ENCODE assay signal across 18 cellular contexts in the genomic region with DNA sequence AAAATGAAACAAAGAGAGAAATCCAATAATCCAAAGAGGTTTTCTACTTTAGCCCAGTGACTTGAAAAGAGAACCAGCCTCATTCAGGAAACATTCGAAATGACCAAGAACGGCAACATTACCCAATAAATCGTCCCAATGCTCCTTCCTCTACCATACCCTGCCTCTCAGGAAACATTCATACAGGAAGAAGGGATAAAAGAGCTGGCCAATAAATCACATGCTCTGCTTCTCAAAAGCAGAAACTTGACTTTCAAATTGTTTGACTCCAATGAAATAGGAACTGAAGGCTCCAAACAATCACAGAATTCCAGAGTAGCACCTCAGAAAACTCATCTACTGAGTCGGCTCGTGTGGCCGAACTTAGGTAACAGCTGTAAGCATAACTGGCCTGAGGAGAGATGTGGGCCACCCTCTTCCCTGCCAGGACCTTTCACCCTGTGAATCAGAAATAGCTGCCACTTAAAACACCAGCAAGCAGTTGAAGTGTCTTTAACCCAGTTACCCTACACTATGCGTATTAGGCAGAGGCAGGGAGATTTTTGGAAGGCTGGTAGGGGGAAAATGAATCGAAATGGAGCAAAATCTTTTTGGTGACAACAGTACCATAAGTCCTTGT. TPM values are rescaled to one million over a fixed set of nuclear protein-coding genes. Genes with fewer than 3 reads are reported as not detected.
A peak's percentile ranks its signal among the peaks of the same experiment; 100 is the strongest.
DNase-seq lines count a peak whose midpoint lies in the region; ATAC-seq, FAIRE-seq and TF ChIP-seq lines count a peak whose summit lies in the region.
"Had no signal": no experiment of that assay in that cellular context is flagged by ENCODE, and none has a peak within 500 bp of the region (broad histone marks: within the 10 kb centered on the region; RNA-seq: fewer than 3 reads in every experiment).

No MANE protein-coding gene starts in this region.

- intact Hi-C loops in Right ventricle myocardium inferior (cut with DNase I): loop anchor here (2.0 kb wide), 1 partner anchor 41 kb away; no protein-coding TSS in a partner anchor
- intact Hi-C loops in cardiac septum (cut with DNase I): no loop called here
- intact Hi-C loops in esophagus muscularis mucosa (cut with DNase I): no loop called here
- intact Hi-C loops in upper lobe of right lung (cut with DNase I): no loop called here
- intact Hi-C loops in activated T-helper 1 cell treated with anti-CD3 and anti-CD28 coated beads, Interleukin-12 subunit alpha, Interleukin-12 subunit beta, Interleukin-2, Interleukin-4 antibody, amounts not matched to agents 30 ng/mL and 10 ng/mL and 1 ng/mL, durations not matched to agents 14 hours and 24 hours and 36 hours (cut with micrococcal nuclease): no loop called here

- FAIRE-seq in RCC 7860 (lab: Jason Lieb, UNC): no peak
- FAIRE-seq: GM12891 had no signal

- no peaks in the 10 kb centered on the region for H3K36me3 ChIP-seq in esophagus muscularis mucosa
- H3K36me3 ChIP-seq in upper lobe of right lung: no peaks in the 10 kb centered on the region
- H3K36me3 ChIP-seq: brain microvascular endothelial cell, uterus had no signal

- H3K4me3 Mint-ChIP-seq in mesothelial cell of epicardium: no peak overlapping the region
- H3K4me3 Mint-ChIP-seq in activated T-helper 1 cell treated with anti-CD3 and anti-CD28 coated beads, Interleukin-12 subunit alpha, Interleukin-12 subunit beta, Interleukin-2, Interleukin-4 antibody, amounts not matched to agents 30 ng/mL and 10 ng/mL and 1 ng/mL, durations not matched to agents 14 hours and 24 hours and 36 hours: no peak overlapping the region
- H3K4me3 Mint-ChIP-seq: activated CD4-positive, alpha-beta memory T cell treated with anti-CD3 and anti-CD28 coated beads for 36 hours; H9; natural killer cell treated with Interleukin-12 subunit alpha and Interleukin-12 subunit beta and Interleukin-15 and Interleukin-18, amount 100 ng/mL, for 72 hours had no signal

- no peak for TF ChIP-seq EP300 in esophagus muscularis mucosa (IDR thresholded peaks at IDR 0.05)

- H3K27ac ChIP-seq in esophagus muscularis mucosa (replicated peaks in 1 of 4) (no peak overlapping the region), upper lobe of right lung (peak overlapping the region; percentile 56)
- H3K27ac ChIP-seq: brain microvascular endothelial cell, uterus had no signal

- peaks cover 21% of the 10 kb centered on the region for H3K4me1 Mint-ChIP-seq in mesothelial cell of epicardium
- peaks cover 10% of the 10 kb centered on the region for H3K4me1 Mint-ChIP-seq in activated T-helper 1 cell treated with anti-CD3 and anti-CD28 coated beads, Interleukin-12 subunit alpha, Interleukin-12 subunit beta, Interleukin-2, Interleukin-4 antibody, amounts not matched to agents 30 ng/mL and 10 ng/mL and 1 ng/mL, durations not matched to agents 14 hours and 24 hours and 36 hours (ENCODE audit: low read depth)

- H3K4me1 ChIP-seq in esophagus muscularis mucosa: peaks cover 20 to 35% (median 28%) of the 10 kb centered on the region in 4 donors
- peaks cover 22% of the 10 kb centered on the region for H3K4me1 ChIP-seq in upper lobe of right lung
- H3K4me1 ChIP-seq: uterus had no signal

- H3K27me3 ChIP-seq in esophagus muscularis mucosa: no peaks in the 10 kb centered on the region
- no peaks in the 10 kb centered on the region for H3K27me3 ChIP-seq in upper lobe of right lung
- H3K27me3 ChIP-seq: brain microvascular endothelial cell, uterus had no signal

- peak; percentile 94 for ATAC-seq in Right ventricle myocardium inferior
- peak; percentile 91 for ATAC-seq in upper lobe of right lung
- no peak for ATAC-seq in GM21723 (IDR thresholded peaks at IDR 0.05; ENCODE audit: unreplicated experiment)

- H3K27ac Mint-ChIP-seq in mesothelial cell of epicardium: peak overlapping the region; percentile 48
- H3K27ac Mint-ChIP-seq in activated T-helper 1 cell treated with anti-CD3 and anti-CD28 coated beads, Interleukin-12 subunit alpha, Interleukin-12 subunit beta, Interleukin-2, Interleukin-4 antibody, amounts not matched to agents 30 ng/mL and 10 ng/mL and 1 ng/mL, durations not matched to agents 14 hours and 24 hours and 36 hours: no peak overlapping the region
- H3K27ac Mint-ChIP-seq: activated CD4-positive, alpha-beta memory T cell treated with anti-CD3 and anti-CD28 coated beads for 36 hours; natural killer cell treated with Interleukin-12 subunit alpha and Interleukin-12 subunit beta and Interleukin-15 and Interleukin-18, amount 100 ng/mL, for 72 hours had no signal

- WGBS in esophagus muscularis mucosa: 78% methylated on average over 8 of the region's 8 CpGs

- no peak for TF ChIP-seq CTCF in esophagus muscularis mucosa (IDR thresholded peaks at IDR 0.05)
- no peak for TF ChIP-seq CTCF in mesothelial cell of epicardium (IDR thresholded peaks at IDR 0.05; ENCODE audit: unreplicated experiment)
- no peak for TF ChIP-seq CTCF in upper lobe of right lung (IDR thresholded peaks at IDR 0.05)

- TF ChIP-seq POLR2A in esophagus muscularis mucosa (IDR thresholded peaks at IDR 0.05; ENCODE audit: low read depth): no peak

- no peaks in the 10 kb centered on the region for H3K36me3 Mint-ChIP-seq in mesothelial cell of epicardium
- H3K36me3 Mint-ChIP-seq in activated T-helper 1 cell treated with anti-CD3 and anti-CD28 coated beads, Interleukin-12 subunit alpha, Interleukin-12 subunit beta, Interleukin-2, Interleukin-4 antibody, amounts not matched to agents 30 ng/mL and 10 ng/mL and 1 ng/mL, durations not matched to agents 14 hours and 24 hours and 36 hours (ENCODE audit: low read depth): no peaks in the 10 kb centered on the region
- H3K36me3 Mint-ChIP-seq: activated CD4-positive, alpha-beta memory T cell treated with anti-CD3 and anti-CD28 coated beads for 36 hours; natural killer cell treated with Interleukin-12 subunit alpha and Interleukin-12 subunit beta and Interleukin-15 and Interleukin-18, amount 100 ng/mL, for 72 hours had no signal

- H3K27me3 Mint-ChIP-seq in mesothelial cell of epicardium (ENCODE audit: low read depth): no peaks in the 10 kb centered on the region
- H3K27me3 Mint-ChIP-seq in activated T-helper 1 cell treated with anti-CD3 and anti-CD28 coated beads, Interleukin-12 subunit alpha, Interleukin-12 subunit beta, Interleukin-2, Interleukin-4 antibody, amounts not matched to agents 30 ng/mL and 10 ng/mL and 1 ng/mL, durations not matched to agents 14 hours and 24 hours and 36 hours (ENCODE audit: insufficient read depth): peaks cover 4% of the 10 kb centered on the region
- H3K27me3 Mint-ChIP-seq: activated CD4-positive, alpha-beta memory T cell treated with anti-CD3 and anti-CD28 coated beads for 36 hours; natural killer cell treated with Interleukin-12 subunit alpha and Interleukin-12 subunit beta and Interleukin-15 and Interleukin-18, amount 100 ng/mL, for 72 hours had no signal

- H3K4me3 ChIP-seq in esophagus muscularis mucosa: no peak overlapping the region
- H3K4me3 ChIP-seq in upper lobe of right lung: no peak overlapping the region
- H3K4me3 ChIP-seq: uterus had no signal

- no peaks in the 10 kb centered on the region for H3K9me3 ChIP-seq in esophagus muscularis mucosa
- H3K9me3 ChIP-seq in upper lobe of right lung: no peaks in the 10 kb centered on the region
- H3K9me3 ChIP-seq: uterus had no signal

- no peaks in the 10 kb centered on the region for H3K9me3 Mint-ChIP-seq in mesothelial cell of epicardium
- no peaks in the 10 kb centered on the region for H3K9me3 Mint-ChIP-seq in activated T-helper 1 cell treated with anti-CD3 and anti-CD28 coated beads, Interleukin-12 subunit alpha, Interleukin-12 subunit beta, Interleukin-2, Interleukin-4 antibody, amounts not matched to agents 30 ng/mL and 10 ng/mL and 1 ng/mL, durations not matched to agents 14 hours and 24 hours and 36 hours
- H3K9me3 Mint-ChIP-seq: activated CD4-positive, alpha-beta memory T cell treated with anti-CD3 and anti-CD28 coated beads for 36 hours; H9; natural killer cell treated with Interleukin-12 subunit alpha and Interleukin-12 subunit beta and Interleukin-15 and Interleukin-18, amount 100 ng/mL, for 72 hours had no signal

- DNase-seq in Right ventricle myocardium inferior (ENCODE audit: missing footprints) (no peak), cardiac septum (ENCODE audit: low spot score) (no peak), esophagus muscularis mucosa (ENCODE audit: extremely low spot score) (peak; percentile 72), mesothelial cell of epicardium (ENCODE audit: low spot score in 2 of 2, unreplicated experiment in 2 of 2) (no peak), upper lobe of right lung (no peak), RCC 7860 (ENCODE audit: low spot score) (no peak)
- no peak for DNase-seq in activated T-helper 1 cell treated with anti-CD3 and anti-CD28 coated beads, Interleukin-12 subunit alpha, Interleukin-12 subunit beta, Interleukin-2, Interleukin-4 antibody, amounts not matched to agents 30 ng/mL and 10 ng/mL and 1 ng/mL, durations not matched to agents 14 hours and 24 hours and 36 hours (ENCODE audit: low spot score)
- DNase-seq: activated CD4-positive, alpha-beta memory T cell treated with anti-CD3 and anti-CD28 coated beads for 36 hours; activated gamma-delta T cell; brain microvascular endothelial cell; DND-41; H9; NCI-H1436; T-helper 2 cell; uterus had no signal

RNA-seq across cellular contexts. Expression of gene ARL15, which starts 14.6 kb away (rescaled TPM):
- total RNA-seq in Right ventricle myocardium inferior (23.7 TPM), cardiac septum (21.3 TPM), esophagus muscularis mucosa (10 to 100 TPM; 11.6 to 21.6 (median 16.5) TPM), mesothelial cell of epicardium (20.0 to 24.8 TPM (median 22.2 TPM) in 3 replicates), upper lobe of right lung (29.5 TPM)
- 7.6 and 10.4 TPM in 2 replicates for total RNA-seq in activated T-helper 1 cell treated with anti-CD3 and anti-CD28 coated beads, Interleukin-12 subunit alpha, Interleukin-12 subunit beta, Interleukin-2, Interleukin-4 antibody, amounts not matched to agents 30 ng/mL and 10 ng/mL and 1 ng/mL, durations not matched to agents 14 hours and 24 hours and 36 hours
